4 cellular contexts compared by ENCODE assay signal in genomic region chr15:28012231-28012630, GRCh38.
"Had no signal": no experiment of that assay in that cellular context is flagged by ENCODE, and none has a peak within 500 bp of the region (broad histone marks: within the 10 kb centered on the region; RNA-seq: fewer than 3 reads in every experiment).

No MANE protein-coding gene starts in this region.

- H3K27ac Mint-ChIP-seq: GM23338, H9 had no signal

- H3K4me3 Mint-ChIP-seq: GM23338, H9 had no signal

- DNase-seq: H9, HCEC 1CT, IMR-90 had no signal

- H3K4me1 Mint-ChIP-seq: GM23338, H9 had no signal

- ATAC-seq: GM23338 had no signal
